7 cellular contexts compared by ENCODE assay signal in the genomic region with DNA sequence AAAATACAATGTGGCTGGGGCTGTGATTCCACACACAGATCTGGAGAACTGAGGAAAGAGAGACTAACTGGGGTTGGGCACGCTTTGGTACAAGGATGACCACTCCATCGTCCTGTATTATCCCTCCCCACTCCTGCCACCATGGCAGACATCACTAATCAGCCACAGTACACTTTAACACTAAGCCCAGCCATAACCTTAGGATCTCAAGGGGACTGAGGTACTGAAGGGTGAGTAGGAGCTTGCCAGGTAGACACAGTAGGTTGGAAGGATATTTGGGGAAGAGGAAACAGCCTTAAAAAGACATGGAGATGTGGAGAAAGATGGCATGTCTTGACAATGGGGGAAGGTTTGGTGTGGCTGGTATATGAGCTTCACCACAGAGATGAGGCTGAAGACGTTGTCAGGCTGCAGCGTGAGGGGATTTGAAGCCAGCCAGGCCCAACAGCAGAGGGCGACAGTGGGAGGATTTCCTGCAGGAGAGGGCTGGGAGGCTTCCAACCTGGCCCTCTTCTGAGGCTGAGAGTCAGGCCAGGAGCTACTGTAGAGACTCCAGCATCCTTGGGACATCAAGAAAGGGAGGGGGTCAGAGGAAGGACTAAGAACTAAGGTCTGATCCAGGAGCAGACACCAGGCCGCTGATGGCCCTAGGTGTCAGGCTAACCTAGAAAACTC. TPM values are rescaled to one million over a fixed set of nuclear protein-coding genes. Genes with fewer than 3 reads are reported as not detected.
DNase-seq lines count a peak whose midpoint lies in the region; ATAC-seq and TF ChIP-seq lines count a peak whose summit lies in the region.

No MANE protein-coding gene starts in this region.

- H3K4me3 Mint-ChIP-seq in neural crest cell = no peak overlapping the region
- no peak overlapping the region for H3K4me3 Mint-ChIP-seq in stimulated activated effector memory CD8-positive, alpha-beta T cell treated with anti-CD3 and anti-CD28 coated beads, Interleukin-12 subunit alpha, Interleukin-12 subunit beta, amount 100 ng/mL, for 72 hours

- no peak overlapping the region for H2AFZ ChIP-seq in Karpas-422 (ENCODE audit: low read length)

- H3K4me3 ChIP-seq in Karpas-422 (ENCODE audit: low read length) = no peak overlapping the region

- no peaks in the 10 kb centered on the region for H3K9me3 ChIP-seq in Karpas-422 (ENCODE audit: low read length)

- H4K20me1 ChIP-seq in Karpas-422 (ENCODE audit: insufficient read depth, low read depth, low read length) = no peaks in the 10 kb centered on the region

- no peaks in the 10 kb centered on the region for H3K9me2 ChIP-seq in Karpas-422 (replicated peaks; ENCODE audit: insufficient read depth, low read length)

- H3K36me3 ChIP-seq in Karpas-422 (ENCODE audit: insufficient read depth, low read length) = no peaks in the 10 kb centered on the region

- no peaks in the 10 kb centered on the region for H3K4me1 ChIP-seq in Karpas-422 (ENCODE audit: low read length)

- peak; percentile 56 for TF ChIP-seq CTCF in neural crest cell (conservative IDR thresholded peaks at IDR 0.05)

- no peaks in the 10 kb centered on the region for H3K36me3 Mint-ChIP-seq in neural crest cell (ENCODE audit: low read depth)
- H3K36me3 Mint-ChIP-seq in stimulated activated effector memory CD8-positive, alpha-beta T cell treated with anti-CD3 and anti-CD28 coated beads, Interleukin-12 subunit alpha, Interleukin-12 subunit beta, amount 100 ng/mL, for 72 hours = no peaks in the 10 kb centered on the region

- no peaks in the 10 kb centered on the region for H3K79me2 ChIP-seq in Karpas-422 (ENCODE audit: low read length)

- DNase-seq in ELR (ENCODE audit: low read depth) (peak; percentile 42), Karpas-422 (peak; percentile 65), dermis blood vessel endothelial cell (peak; percentile 54), neural crest cell (ENCODE audit: low read depth, low spot score) (peak; percentile 65), GOT3 (lab: John Stamatoyannopoulos, UW) (no peak)
- DNase-seq in stimulated activated effector memory CD8-positive, alpha-beta T cell treated with anti-CD3 and anti-CD28 coated beads, Interleukin-12 subunit alpha, Interleukin-12 subunit beta, amount 100 ng/mL, for 72 hours (ENCODE audit: low spot score in 2 of 2) = no peak
- no peak for DNase-seq in stimulated activated naive CD4-positive, alpha-beta T cell treated with Interleukin-2 at 50 U/mL for 16 hours (lab: John Stamatoyannopoulos, UW)

- H3K27me3 ChIP-seq in Karpas-422 (ENCODE audit: low read length) = no peaks in the 10 kb centered on the region

- H3K4me1 Mint-ChIP-seq in neural crest cell = peaks cover 14% of the 10 kb centered on the region
- peaks cover 9% of the 10 kb centered on the region for H3K4me1 Mint-ChIP-seq in stimulated activated effector memory CD8-positive, alpha-beta T cell treated with anti-CD3 and anti-CD28 coated beads, Interleukin-12 subunit alpha, Interleukin-12 subunit beta, amount 100 ng/mL, for 72 hours

- no peak overlapping the region for H3K4me2 ChIP-seq in Karpas-422 (ENCODE audit: low read depth, low read length, poor library complexity, severe bottlenecking)

- ATAC-seq in stimulated activated effector memory CD8-positive, alpha-beta T cell treated with anti-CD3 and anti-CD28 coated beads, Interleukin-12 subunit alpha, Interleukin-12 subunit beta, amount 100 ng/mL, for 72 hours = no peak

- H3K27me3 Mint-ChIP-seq in neural crest cell (ENCODE audit: low read depth) = no peaks in the 10 kb centered on the region

- H3K9me3 Mint-ChIP-seq in neural crest cell = no peaks in the 10 kb centered on the region
- H3K9me3 Mint-ChIP-seq in stimulated activated effector memory CD8-positive, alpha-beta T cell treated with anti-CD3 and anti-CD28 coated beads, Interleukin-12 subunit alpha, Interleukin-12 subunit beta, amount 100 ng/mL, for 72 hours = no peaks in the 10 kb centered on the region

- H3K27ac ChIP-seq in Karpas-422 (ENCODE audit: low read length) = no peak overlapping the region

- no peak overlapping the region for H3K27ac Mint-ChIP-seq in neural crest cell (ENCODE audit: unreplicated experiment)
- no peak overlapping the region for H3K27ac Mint-ChIP-seq in stimulated activated effector memory CD8-positive, alpha-beta T cell treated with anti-CD3 and anti-CD28 coated beads, Interleukin-12 subunit alpha, Interleukin-12 subunit beta, amount 100 ng/mL, for 72 hours

- H3K9ac ChIP-seq in Karpas-422 (ENCODE audit: low read length) = no peak overlapping the region

RNA-seq across cellular contexts. Expression of a gene that starts 58.6 kb away (rescaled TPM):
- not detected in 2 replicates for total RNA-seq in Karpas-422 (2014; rRNA removed; shearing (Covaris generic); ENCODE audit: low replicate concordance)
- total RNA-seq in dermis blood vessel endothelial cell = 5.3 and 6.6 TPM in 2 replicates
- total RNA-seq in neural crest cell = 8.1 and 9.5 TPM in 2 replicates

Comparison
In these comparisons a context has a peak if more than half of its experiments do, and no peak if none do; other contexts are left out.
1. DNase-seq: peak in ELR (single experiment), Karpas-422 (single experiment), dermis blood vessel endothelial cell (single experiment) and neural crest cell (single experiment); none in GOT3 (single experiment), stimulated activated effector memory CD8-positive, alpha-beta T cell treated with anti-CD3 and anti-CD28 coated beads, Interleukin-12 subunit alpha, Interleukin-12 subunit beta, amount 100 ng/mL, for 72 hours (0 of 2) and stimulated activated naive CD4-positive, alpha-beta T cell treated with Interleukin-2 at 50 U/mL for 16 hours (single experiment).